In the genomic region with DNA sequence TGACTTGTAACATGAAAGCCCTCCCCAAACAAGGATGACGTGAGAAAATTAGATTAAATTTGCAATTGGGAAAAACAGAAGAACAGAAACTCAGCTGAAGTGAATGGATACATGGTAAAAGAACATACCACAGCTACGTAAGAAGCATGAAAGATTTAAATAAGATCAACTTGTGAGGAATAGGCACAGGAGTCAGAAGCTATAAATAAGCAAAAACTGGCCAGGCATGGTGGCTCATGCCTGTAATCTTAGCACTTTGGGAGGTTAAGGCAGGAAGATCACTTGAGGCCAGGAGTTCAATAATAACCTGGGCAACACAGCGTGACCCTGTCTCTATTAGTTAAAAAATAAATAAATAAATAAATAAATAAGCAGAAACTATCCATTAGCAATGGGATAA, we compare ENCODE assay signal across 16 cellular contexts. TPM values are rescaled to one million over a fixed set of nuclear protein-coding genes. Genes with fewer than 3 reads are reported as not detected.
DNase-seq lines count a peak whose midpoint lies in the region; ATAC-seq and TF ChIP-seq lines count a peak whose summit lies in the region.
"Had no signal": no experiment of that assay in that cellular context is flagged by ENCODE, and none has a peak within 500 bp of the region (broad histone marks: within the 10 kb centered on the region; RNA-seq: fewer than 3 reads in every experiment).

No MANE protein-coding gene starts in this region.

- H3K9ac ChIP-seq in MM.1S (ENCODE audit: low read length), result no peak overlapping the region
- H3K9ac ChIP-seq: GM23248 had no signal

- H3K27me3 Mint-ChIP-seq in GM23338 (ENCODE audit: insufficient read depth, low read depth, poor library complexity), result no peaks in the 10 kb centered on the region
- no peaks in the 10 kb centered on the region for H3K27me3 Mint-ChIP-seq in progenitor cell of endocrine pancreas
- H3K27me3 Mint-ChIP-seq: CD4-positive, CD25-positive, alpha-beta regulatory T cell; CD8-positive, alpha-beta memory T cell had no signal

- no peaks in the 10 kb centered on the region for H3K27me3 ChIP-seq in GM23338 (ENCODE audit: insufficient read depth)
- H3K27me3 ChIP-seq in MM.1S (replicated peaks; ENCODE audit: insufficient read depth, low read length), result no peaks in the 10 kb centered on the region
- H3K27me3 ChIP-seq: BE2C had no signal

- H3K4me3 ChIP-seq in GM23338 (no peak overlapping the region), MM.1S (ENCODE audit: low read length) (no peak overlapping the region)
- H3K4me3 ChIP-seq: GM23248 had no signal

- peaks cover 44% of the 10 kb centered on the region for H3K79me2 ChIP-seq in GM23338 (replicated peaks; ENCODE audit: insufficient read depth)
- H3K79me2 ChIP-seq in MM.1S (ENCODE audit: low read length), result peaks cover 6% of the 10 kb centered on the region; the same call in 1 of the 2 replicates

- peaks cover 10% of the 10 kb centered on the region; the same call in 1 of the 2 replicates for H3K36me3 ChIP-seq in GM23338 (ENCODE audit: insufficient read depth)
- no peaks in the 10 kb centered on the region; the same call in 1 of the 2 replicates for H3K36me3 ChIP-seq in MM.1S (replicated peaks; ENCODE audit: insufficient read depth, low read length)

- H3K9me3 Mint-ChIP-seq in GM23338 (no peaks in the 10 kb centered on the region), progenitor cell of endocrine pancreas (ENCODE audit: low read depth) (no peaks in the 10 kb centered on the region)
- H3K9me3 Mint-ChIP-seq: CD4-positive, CD25-positive, alpha-beta regulatory T cell; CD8-positive, alpha-beta memory T cell; HFFc6 had no signal

- H3K9me2 ChIP-seq in GM23338 (ENCODE audit: insufficient read depth), result no peaks in the 10 kb centered on the region
- H3K9me2 ChIP-seq in MM.1S (replicated peaks; ENCODE audit: insufficient read depth, low read length), result no peaks in the 10 kb centered on the region

- H3K27ac Mint-ChIP-seq in GM23338 (peak overlapping the region; percentile 87), progenitor cell of endocrine pancreas (peak overlapping the region; percentile 26)
- H3K27ac Mint-ChIP-seq: HFFc6 had no signal

- H3K4me1 ChIP-seq in GM23338 (ENCODE audit: insufficient read depth) (peaks cover 24% of the 10 kb centered on the region), MM.1S (ENCODE audit: low read length) (peaks cover 6% of the 10 kb centered on the region; the same call in 1 of the 2 replicates)
- H3K4me1 ChIP-seq: BE2C, Caco-2 had no signal

- H4K20me1 ChIP-seq in GM23338 (replicated peaks; ENCODE audit: insufficient read depth), result no peaks in the 10 kb centered on the region; the same call in 1 of the 2 replicates
- no peaks in the 10 kb centered on the region for H4K20me1 ChIP-seq in MM.1S (ENCODE audit: insufficient read depth, low read length)

- ATAC-seq in GM23338 (no peak), HG03432 (IDR thresholded peaks at IDR 0.05; ENCODE audit: unreplicated experiment) (no peak), HG02571 (IDR thresholded peaks at IDR 0.05; ENCODE audit: unreplicated experiment) (no peak)
- ATAC-seq: HCT116 had no signal

- H3K4me1 Mint-ChIP-seq in GM23338 (peaks cover 38% of the 10 kb centered on the region), progenitor cell of endocrine pancreas (ENCODE audit: low read depth) (no peaks in the 10 kb centered on the region)

- H2AFZ ChIP-seq in GM23338 (no peak overlapping the region), MM.1S (ENCODE audit: low read length) (no peak overlapping the region)
- H2AFZ ChIP-seq: GM23248 had no signal

- H3F3A ChIP-seq in GM23338 (replicated peaks; ENCODE audit: low read depth) (no peaks in the 10 kb centered on the region), MM.1S (ENCODE audit: insufficient read depth, low read length) (no peaks in the 10 kb centered on the region; the same call in 1 of the 2 replicates)

- no peaks in the 10 kb centered on the region for H3K9me3 ChIP-seq in MM.1S (replicated peaks; ENCODE audit: insufficient read depth, low read length)
- H3K9me3 ChIP-seq: BE2C, Caco-2 had no signal

- H3K4me3 Mint-ChIP-seq in GM23338 (no peak overlapping the region), progenitor cell of endocrine pancreas (ENCODE audit: low read depth) (no peak overlapping the region)
- H3K4me3 Mint-ChIP-seq: CD4-positive, CD25-positive, alpha-beta regulatory T cell; CD8-positive, alpha-beta memory T cell; HFFc6 had no signal

- peak overlapping the region; percentile 43; the same call in 1 of the 2 replicates for H3K4me2 ChIP-seq in GM23338
- no peak overlapping the region for H3K4me2 ChIP-seq in MM.1S (ENCODE audit: low read depth, low read length)

- DNase-seq in GM23338 (ENCODE audit: low spot score) (no peak), MM.1S (no peak), progenitor cell of endocrine pancreas (ENCODE audit: low spot score, unreplicated experiment) (no peak), dermis blood vessel endothelial cell (no peak)
- DNase-seq: ACHN; BE2C; C1 segment of cervical spinal cord; Caco-2; CD4-positive, CD25-positive, alpha-beta regulatory T cell; CD8-positive, alpha-beta memory T cell; GM23248; HFFc6 had no signal

- peak overlapping the region; percentile 72; the same call in 1 of the 2 replicates for H3K27ac ChIP-seq in GM23338 (ENCODE audit: low read depth)
- H3K27ac ChIP-seq in MM.1S (ENCODE audit: low read length), result peak overlapping the region; percentile 54; the same call in 1 of the 2 replicates
- H3K27ac ChIP-seq: GM23248 had no signal

- TF ChIP-seq CTCF in GM23338 (conservative IDR thresholded peaks at IDR 0.05; ENCODE audit: low read depth in 2 of 2), result no peak
- no peak for TF ChIP-seq CTCF in MM.1S (IDR thresholded peaks at IDR 0.05; ENCODE audit: low read length)
- TF ChIP-seq CTCF in progenitor cell of endocrine pancreas (IDR thresholded peaks at IDR 0.05; ENCODE audit: unreplicated experiment), result no peak

- H3K36me3 Mint-ChIP-seq in GM23338 (ENCODE audit: low read depth) (peaks cover 59% of the 10 kb centered on the region), progenitor cell of endocrine pancreas (ENCODE audit: insufficient read depth) (peaks cover 9% of the 10 kb centered on the region)

TF ChIP-seq in GM23338, 12 proteins besides CTCF, POLR2A, EP300 and RAD21 (continues in another document):
- TF ChIP-seq ZNF462 (CRISPR knock-in tag; IDR thresholded peaks at IDR 0.05) (no peak), EZH2phosphoT487 (IDR thresholded peaks at IDR 0.05; ENCODE audit: unreplicated experiment) (no peak)

RNA-seq across cellular contexts. Expression of gene ZCCHC13, which starts 33.6 kb away (rescaled TPM):
- not detected in 2 replicates for total RNA-seq in GM23338 (2014; rRNA removed; shearing (Covaris generic))
- polyA plus RNA-seq in GM23338 (2016; fragmentation: Nextera tagmentation; extraction: Ambion mirVana), result not detected in 2 replicates
- total RNA-seq in progenitor cell of endocrine pancreas (not detected in 2 replicates), dermis blood vessel endothelial cell (not detected in 2 replicates)
- total RNA-seq: Caco-2; CD4-positive, CD25-positive, alpha-beta regulatory T cell; CD8-positive, alpha-beta memory T cell; GM23248; HFFc6; HT-29 had no signal
- polyA plus RNA-seq: CD4-positive, CD25-positive, alpha-beta regulatory T cell; CD8-positive, alpha-beta memory T cell; GM23248 had no signal
